ENCODE assay signal across 22 cellular contexts in genomic region chr14:68673464-68673863, GRCh38.
"Had no signal": no experiment of that assay in that cellular context is flagged by ENCODE, and none has a peak within 500 bp of the region (broad histone marks: within the 10 kb centered on the region; RNA-seq: fewer than 3 reads in every experiment).

No MANE protein-coding gene starts in this region.

- H3K27me3 Mint-ChIP-seq: effector memory CD8-positive, alpha-beta T cell; naive thymus-derived CD4-positive, alpha-beta T cell; progenitor cell of endocrine pancreas; type B pancreatic cell had no signal

- H3K27me3 ChIP-seq: esophagus squamous epithelium, foreskin keratinocyte, ovary, suprapubic skin, thyroid gland, uterus had no signal

- DNase-seq: effector memory CD8-positive, alpha-beta T cell; esophagus squamous epithelium; foreskin keratinocyte; left colon; left ventricle myocardium superior; mesenchymal stem cell; naive thymus-derived CD4-positive, alpha-beta T cell; ovary; right cardiac atrium; stimulated activated CD4-positive, alpha-beta T cell treated with anti-CD3 and anti-CD28 coated beads, Interleukin-4, amount 100 ng/mL, for 1 hour; stimulated activated CD8-positive, alpha-beta memory T cell treated with anti-CD3 and anti-CD28 coated beads, Interleukin-4, amount 100 ng/mL, for 48 hours; stimulated activated naive CD8-positive, alpha-beta T cell treated with anti-CD3 and anti-CD28 coated beads, Interleukin-15, Interleukin-2, amounts not matched to agents 100 U/mL and 50 U/mL, for 24 hours; thyroid gland; uterus had no signal

- H3K27ac ChIP-seq: epithelial cell of prostate, foreskin keratinocyte, ovary, suprapubic skin had no signal

- H3K9me3 ChIP-seq: esophagus squamous epithelium, ovary, suprapubic skin, thyroid gland, uterus had no signal

- H3K4me3 ChIP-seq: esophagus squamous epithelium, lung, ovary, suprapubic skin, thyroid gland, uterus had no signal

- H3K4me3 Mint-ChIP-seq: dendritic cell treated with granulocyte-macrophage colony-stimulating factor and Interleukin-4, amounts not matched to agents 40 ng/mL and 50 ng/mL, for 4 days; effector memory CD8-positive, alpha-beta T cell; naive thymus-derived CD4-positive, alpha-beta T cell; stimulated activated effector memory CD8-positive, alpha-beta T cell treated with anti-CD3 and anti-CD28 coated beads, Interleukin-12 subunit alpha, Interleukin-12 subunit beta, amount 100 ng/mL, for 72 hours; type B pancreatic cell had no signal

- H3K36me3 Mint-ChIP-seq: naive thymus-derived CD4-positive, alpha-beta T cell; stimulated activated effector memory CD8-positive, alpha-beta T cell treated with anti-CD3 and anti-CD28 coated beads, Interleukin-12 subunit alpha, Interleukin-12 subunit beta, amount 100 ng/mL, for 72 hours had no signal

- H3K27ac Mint-ChIP-seq: dendritic cell treated with granulocyte-macrophage colony-stimulating factor and Interleukin-4, amounts not matched to agents 40 ng/mL and 50 ng/mL, for 4 days; effector memory CD8-positive, alpha-beta T cell; naive thymus-derived CD4-positive, alpha-beta T cell had no signal

- ATAC-seq: effector memory CD8-positive, alpha-beta T cell; foreskin keratinocyte; left colon; left ventricle myocardium superior; naive thymus-derived CD4-positive, alpha-beta T cell; right cardiac atrium; stimulated activated effector memory CD8-positive, alpha-beta T cell treated with anti-CD3 and anti-CD28 coated beads, Interleukin-12 subunit alpha, Interleukin-12 subunit beta, amount 100 ng/mL, for 72 hours; stimulated activated naive CD8-positive, alpha-beta T cell treated with anti-CD3 and anti-CD28 coated beads, Interleukin-15, Interleukin-2, amounts not matched to agents 100 U/mL and 50 U/mL, for 24 hours had no signal

- H3K9me3 Mint-ChIP-seq: dendritic cell treated with granulocyte-macrophage colony-stimulating factor and Interleukin-4, amounts not matched to agents 40 ng/mL and 50 ng/mL, for 4 days; effector memory CD8-positive, alpha-beta T cell; stimulated activated effector memory CD8-positive, alpha-beta T cell treated with anti-CD3 and anti-CD28 coated beads, Interleukin-12 subunit alpha, Interleukin-12 subunit beta, amount 100 ng/mL, for 72 hours had no signal

- H3K36me3 ChIP-seq: esophagus squamous epithelium, ovary, suprapubic skin, thyroid gland, uterus had no signal

- FAIRE-seq: colon had no signal
